Comparison of ENCODE assay signal across 9 cellular contexts in the genomic region with DNA sequence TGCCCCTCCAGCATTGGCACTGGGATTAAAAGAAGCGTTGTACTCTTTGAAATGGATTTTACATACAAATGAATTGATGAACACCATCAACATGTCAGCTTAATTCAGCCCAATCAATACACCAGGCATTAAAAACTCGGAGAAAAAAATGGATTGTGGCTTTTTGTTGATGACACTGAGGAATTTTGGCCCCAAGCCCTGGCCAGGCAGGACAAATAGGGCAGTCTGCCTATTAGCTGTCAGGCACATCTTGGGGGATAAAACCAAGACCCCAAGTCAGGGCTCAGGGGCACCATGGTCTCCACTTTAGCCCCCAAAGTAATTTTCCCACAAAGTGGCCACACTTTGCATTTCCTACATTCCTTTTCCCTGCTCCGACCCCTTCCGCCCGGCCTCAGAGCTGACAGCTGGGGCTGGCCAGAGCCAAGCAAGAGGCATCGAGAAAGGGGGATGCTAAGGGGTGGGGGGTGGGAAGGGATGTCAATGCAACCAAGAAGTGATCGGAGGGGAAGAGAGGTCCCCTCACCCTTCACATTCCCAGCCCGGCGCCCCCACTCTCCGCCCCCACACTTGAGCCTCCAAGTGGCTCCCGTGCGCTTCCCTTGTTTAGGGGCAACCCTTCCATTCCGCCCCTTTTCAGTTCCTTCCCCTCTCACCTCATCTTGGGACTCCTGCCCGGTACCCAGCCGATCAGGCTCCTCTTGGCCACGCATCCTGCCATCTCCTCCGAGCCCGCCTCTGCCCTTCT. TPM values are rescaled to one million over a fixed set of nuclear protein-coding genes. Genes with fewer than 3 reads are reported as not detected.
DNase-seq lines count a peak whose midpoint lies in the region; ATAC-seq and TF ChIP-seq lines count a peak whose summit lies in the region.
"Had no signal": no experiment of that assay in that cellular context is flagged by ENCODE, and none has a peak within 500 bp of the region (broad histone marks: within the 10 kb centered on the region; RNA-seq: fewer than 3 reads in every experiment).

No MANE protein-coding gene starts in this region.

- peak overlapping the region; percentile 98 for H2AFZ ChIP-seq in SU-DHL-6 (ENCODE audit: low read depth, low read length, severe bottlenecking)

- H3K27ac Mint-ChIP-seq in activated CD4-positive, alpha-beta T cell treated with anti-CD3 and anti-CD28 coated beads, Interleukin-2, amount 10 ng/mL, durations not matched to agents 24 days and 14 days: peak overlapping the region; percentile 45

- peak overlapping the region; percentile 94 for H3K4me2 ChIP-seq in SU-DHL-6 (ENCODE audit: low read depth, low read length, poor library complexity, severe bottlenecking)

- DNase-seq in activated CD4-positive, alpha-beta T cell treated with anti-CD3 and anti-CD28 coated beads, Interleukin-2, amount 10 ng/mL, durations not matched to agents 24 days and 14 days: peak; percentile 59
- no peak for DNase-seq in activated CD4-positive, alpha-beta T cell treated with anti-CD3 and anti-CD28 coated beads, Interleukin-2, amount 50 U/mL, for 4 hours
- DNase-seq in fibroblast of mammary gland (ENCODE audit: low read depth) (no peak), prostate gland (ENCODE audit: low spot score) (peak; percentile 5), OCI-M2 (lab: John Stamatoyannopoulos, UW; ENCODE audit: unreplicated experiment) (no peak)

- TF ChIP-seq POLR2A in prostate gland (IDR thresholded peaks at IDR 0.05): no peak

- H3K27ac ChIP-seq in SU-DHL-6 (ENCODE audit: low read depth, low read length) (no peak overlapping the region), prostate gland (peak overlapping the region; percentile 88)
- H3K27ac ChIP-seq: epithelial cell of prostate had no signal

- peak overlapping the region; percentile 84 for H3K9ac ChIP-seq in SU-DHL-6 (ENCODE audit: low read length)

- TF ChIP-seq CTCF in SU-DHL-6 (IDR thresholded peaks at IDR 0.05; ENCODE audit: insufficient read depth, low read length, poor library complexity, severe bottlenecking): no peak
- no peak for TF ChIP-seq CTCF in fibroblast of mammary gland (conservative IDR thresholded peaks at IDR 0.05; ENCODE audit: control insufficient read depth, insufficient read depth, low read depth, low read length)
- TF ChIP-seq CTCF in prostate gland (IDR thresholded peaks at IDR 0.05): no peak

- H3K4me3 ChIP-seq in SU-DHL-6 (ENCODE audit: insufficient read depth, low read length, poor library complexity, severe bottlenecking): peak overlapping the region; percentile 91
- peak overlapping the region; percentile 86 for H3K4me3 ChIP-seq in fibroblast of mammary gland (ENCODE audit: control insufficient read depth, low read depth, low read length)
- peak overlapping the region; percentile 86 to 97 for H3K4me3 ChIP-seq in prostate gland

- peaks cover 19% of the 10 kb centered on the region; the same call in 1 of the 2 replicates for H3F3A ChIP-seq in SU-DHL-6 (ENCODE audit: insufficient read depth)

- WGBS in prostate gland: 4% methylated on average over 18 of the region's 18 CpGs

- H3K36me3 ChIP-seq in SU-DHL-6 (ENCODE audit: low read length) (no peaks in the 10 kb centered on the region), prostate gland (no peaks in the 10 kb centered on the region)

- H3K4me1 Mint-ChIP-seq in activated CD4-positive, alpha-beta T cell treated with anti-CD3 and anti-CD28 coated beads, Interleukin-2, amount 10 ng/mL, durations not matched to agents 24 days and 14 days: peaks cover 16% of the 10 kb centered on the region

- H3K4me1 ChIP-seq in prostate gland (replicated peaks): no peaks in the 10 kb centered on the region

- peaks cover 22% of the 10 kb centered on the region for H3K27me3 Mint-ChIP-seq in activated CD4-positive, alpha-beta T cell treated with anti-CD3 and anti-CD28 coated beads, Interleukin-2, amount 10 ng/mL, durations not matched to agents 24 days and 14 days

- H3K79me2 ChIP-seq in SU-DHL-6 (ENCODE audit: insufficient read depth, low read length): no peaks in the 10 kb centered on the region

- intact Hi-C loops in activated CD4-positive, alpha-beta T cell treated with anti-CD3 and anti-CD28 coated beads, Interleukin-2, amount 10 ng/mL, durations not matched to agents 24 days and 14 days (cut with micrococcal nuclease): loop anchor here (2.0 kb wide), 1 partner anchor 105 kb away; no protein-coding TSS in a partner anchor
- intact Hi-C loops in prostate gland (cut with DNase I): no loop called here

- H3K36me3 Mint-ChIP-seq in activated CD4-positive, alpha-beta T cell treated with anti-CD3 and anti-CD28 coated beads, Interleukin-2, amount 10 ng/mL, durations not matched to agents 24 days and 14 days (ENCODE audit: low read depth): no peaks in the 10 kb centered on the region

- peak overlapping the region; percentile 90 for H3K4me3 Mint-ChIP-seq in activated CD4-positive, alpha-beta T cell treated with anti-CD3 and anti-CD28 coated beads, Interleukin-2, amount 10 ng/mL, durations not matched to agents 24 days and 14 days

- no peaks in the 10 kb centered on the region for H3K9me2 ChIP-seq in SU-DHL-6 (replicated peaks; ENCODE audit: insufficient read depth, low read length)

- H4K20me1 ChIP-seq in SU-DHL-6 (ENCODE audit: low read depth, low read length): no peaks in the 10 kb centered on the region

- H3K9me3 Mint-ChIP-seq in activated CD4-positive, alpha-beta T cell treated with anti-CD3 and anti-CD28 coated beads, Interleukin-2, amount 10 ng/mL, durations not matched to agents 24 days and 14 days: no peaks in the 10 kb centered on the region

- H3K9me3 ChIP-seq in SU-DHL-6 (ENCODE audit: insufficient read depth, low read length) (no peaks in the 10 kb centered on the region), prostate gland (no peaks in the 10 kb centered on the region)

- H3K27me3 ChIP-seq in SU-DHL-6 (ENCODE audit: low read length) (no peaks in the 10 kb centered on the region), prostate gland (replicated peaks; ENCODE audit: insufficient read depth) (no peaks in the 10 kb centered on the region)

- no peak for ATAC-seq in GM18502 (IDR thresholded peaks at IDR 0.05; ENCODE audit: poor library complexity, unreplicated experiment)
- no peak for ATAC-seq in HG03520 (IDR thresholded peaks at IDR 0.05; ENCODE audit: unreplicated experiment)

RNA-seq across cellular contexts. Expression of gene HIP1, which starts 0.7 kb away (rescaled TPM):
- 2.1 and 4.1 TPM in 2 replicates for total RNA-seq in activated CD4-positive, alpha-beta T cell treated with anti-CD3 and anti-CD28 coated beads, Interleukin-2, amount 10 ng/mL, durations not matched to agents 24 days and 14 days
- 10 to 100 TPM in 1 of 2 donors, 1 to 10 TPM in 1; 9.8 to 40.8 TPM for total RNA-seq in prostate gland

RNA-seq across cellular contexts. Expression of gene CCL26, which starts 34.0 kb away (rescaled TPM):
- total RNA-seq in activated CD4-positive, alpha-beta T cell treated with anti-CD3 and anti-CD28 coated beads, Interleukin-2, amount 10 ng/mL, durations not matched to agents 24 days and 14 days: not detected in 2 replicates
- total RNA-seq in prostate gland: not detected

Comparison
In these comparisons a context has a peak if more than half of its experiments do, and no peak if none do; other contexts are left out.
1. DNase-seq: peak in activated CD4-positive, alpha-beta T cell treated with anti-CD3 and anti-CD28 coated beads, Interleukin-2, amount 10 ng/mL, durations not matched to agents 24 days and 14 days (single experiment) and prostate gland (single experiment); none in activated CD4-positive, alpha-beta T cell treated with anti-CD3 and anti-CD28 coated beads, Interleukin-2, amount 50 U/mL, for 4 hours (0 of 2), fibroblast of mammary gland (single experiment) and OCI-M2 (single experiment).
2. Peak in every context shown above with its lines, with median percentiles within 50 percentile points of each other: H3K4me3 ChIP-seq.